Comparison of ENCODE assay signal across 8 cellular contexts in genomic region chr2:97663626-97663961, GRCh38. TPM values are rescaled to one million over a fixed set of nuclear protein-coding genes. Genes with fewer than 3 reads are reported as not detected.
DNase-seq lines count a peak whose midpoint lies in the region; ATAC-seq, FAIRE-seq and TF ChIP-seq lines count a peak whose summit lies in the region.

No MANE protein-coding gene starts in this region.

- peaks cover 37% of the 10 kb centered on the region for H3K4me1 Mint-ChIP-seq in stimulated activated effector memory CD8-positive, alpha-beta T cell treated with anti-CD3 and anti-CD28 coated beads, Interleukin-12 subunit alpha, Interleukin-12 subunit beta, amount 100 ng/mL, for 72 hours

- no peak for FAIRE-seq in GM19239 (lab: Jason Lieb, UNC)

- H3K9me3 Mint-ChIP-seq in stimulated activated effector memory CD8-positive, alpha-beta T cell treated with anti-CD3 and anti-CD28 coated beads, Interleukin-12 subunit alpha, Interleukin-12 subunit beta, amount 100 ng/mL, for 72 hours: no peaks in the 10 kb centered on the region

- no peaks in the 10 kb centered on the region for H3K9me3 ChIP-seq in SK-N-MC (ENCODE audit: low read depth, low read length)

- peak overlapping the region; percentile 77 for H3K9ac ChIP-seq in SK-N-MC (ENCODE audit: insufficient read length)

- ATAC-seq in foreskin keratinocyte: no peak
- ATAC-seq in stimulated activated effector memory CD8-positive, alpha-beta T cell treated with anti-CD3 and anti-CD28 coated beads, Interleukin-12 subunit alpha, Interleukin-12 subunit beta, amount 100 ng/mL, for 72 hours: no peak

- H3K27ac Mint-ChIP-seq in stimulated activated effector memory CD8-positive, alpha-beta T cell treated with anti-CD3 and anti-CD28 coated beads, Interleukin-12 subunit alpha, Interleukin-12 subunit beta, amount 100 ng/mL, for 72 hours: peak overlapping the region; percentile 97

- H3K4me3 Mint-ChIP-seq in stimulated activated effector memory CD8-positive, alpha-beta T cell treated with anti-CD3 and anti-CD28 coated beads, Interleukin-12 subunit alpha, Interleukin-12 subunit beta, amount 100 ng/mL, for 72 hours: peak overlapping the region; percentile 92

- H3K27me3 ChIP-seq in foreskin keratinocyte: no peaks in the 10 kb centered on the region

- no peak for TF ChIP-seq CTCF in foreskin keratinocyte (conservative IDR thresholded peaks at IDR 0.05)

- no peak overlapping the region for H3K27ac ChIP-seq in SK-N-MC
- H3K27ac ChIP-seq in foreskin keratinocyte: peak overlapping the region; percentile 41

- peaks cover 5% of the 10 kb centered on the region for H3K4me1 ChIP-seq in foreskin keratinocyte

- peak; percentile 17 for DNase-seq in NCI-H1694 (lab: John Stamatoyannopoulos, UW)
- no peak for DNase-seq in NCI-H1694 treated with DMSO at 0.1 percent for 48 hours (lab: John Stamatoyannopoulos, UW)
- DNase-seq in SK-N-MC (ENCODE audit: low read depth, low spot score): no peak
- no peak for DNase-seq in foreskin keratinocyte
- no peak for DNase-seq in stimulated activated effector memory CD8-positive, alpha-beta T cell treated with anti-CD3 and anti-CD28 coated beads, Interleukin-12 subunit alpha, Interleukin-12 subunit beta, amount 100 ng/mL, for 72 hours (ENCODE audit: low spot score in 2 of 2)
- DNase-seq in Ammon's horn (ENCODE audit: low spot score): no peak
- DNase-seq in DMS 273 treated with DMSO at 0.1 percent for 48 hours (lab: John Stamatoyannopoulos, UW): no peak
- DNase-seq in GM19239 (ENCODE audit: insufficient read length, low spot score): no peak

- H3K4me3 ChIP-seq in SK-N-MC: peak overlapping the region; percentile 95

- H3K36me3 Mint-ChIP-seq in stimulated activated effector memory CD8-positive, alpha-beta T cell treated with anti-CD3 and anti-CD28 coated beads, Interleukin-12 subunit alpha, Interleukin-12 subunit beta, amount 100 ng/mL, for 72 hours: peaks cover 63% of the 10 kb centered on the region

- H3K36me3 ChIP-seq in SK-N-MC (ENCODE audit: insufficient read depth, low read length): no peaks in the 10 kb centered on the region; the same call in 1 of the 2 replicates

RNA-seq across cellular contexts. Expression of gene ACTR1B, which starts 0.2 kb away (rescaled TPM):
- total RNA-seq in foreskin keratinocyte: 57.8 and 59.1 TPM in 2 replicates
- polyA plus RNA-seq in foreskin keratinocyte: 52.7 and 54.0 TPM in 2 replicates

RNA-seq across cellular contexts. Expression of gene C2orf92, which starts 5.9 kb away (rescaled TPM):
- total RNA-seq in foreskin keratinocyte: 0.58 and 0.71 TPM in 2 replicates
- polyA plus RNA-seq in foreskin keratinocyte: 0.24 and 0.40 TPM in 2 replicates

RNA-seq across cellular contexts. Expression of gene COX5B, which starts 17.7 kb away (rescaled TPM):
- total RNA-seq in foreskin keratinocyte: 225 and 247 TPM in 2 replicates
- polyA plus RNA-seq in foreskin keratinocyte: 368 and 387 TPM in 2 replicates

RNA-seq across cellular contexts. Expression of gene ZAP70, which starts 49.8 kb away (rescaled TPM):
- not detected in 2 replicates for total RNA-seq in foreskin keratinocyte
- 0.01 TPM in 1 of 2 replicates, not detected in the other for polyA plus RNA-seq in foreskin keratinocyte
